In genomic region chr5:73826301-73826700, GRCh38 we compare ENCODE assay signal across 19 cellular contexts.
DNase-seq lines count a peak whose midpoint lies in the region; ATAC-seq, FAIRE-seq and TF ChIP-seq lines count a peak whose summit lies in the region.
"Had no signal": no experiment of that assay in that cellular context is flagged by ENCODE, and none has a peak within 500 bp of the region (broad histone marks: within the 10 kb centered on the region; RNA-seq: fewer than 3 reads in every experiment).

No MANE protein-coding gene starts in this region.

- no peaks in the 10 kb centered on the region for H4K20me1 ChIP-seq in H1 (replicated peaks in 1 of 2; ENCODE audit: control insufficient read depth in 1 of 2, insufficient read depth in 2 of 2, low read length in 2 of 2)

- H3K4ac ChIP-seq in H1 (replicated peaks; ENCODE audit: insufficient read length, low read depth, low read length) (no peak overlapping the region), mesenchymal stem cell (ENCODE audit: low read depth in 1 of 2, low read length in 2 of 2) (no peak overlapping the region)

- H3K9me3 ChIP-seq in breast epithelium (no peaks in the 10 kb centered on the region), H1 (ENCODE audit: insufficient read depth in 2 of 2, low read depth in 1 of 2, low read length in 1 of 2) (no peaks in the 10 kb centered on the region), mesenchymal stem cell (ENCODE audit: control insufficient read depth, low read length) (no peaks in the 10 kb centered on the region), vagina (no peaks in the 10 kb centered on the region)
- H3K9me3 ChIP-seq: SJCRH30 had no signal

- no peak overlapping the region for H4K91ac ChIP-seq in H1 (replicated peaks; ENCODE audit: insufficient read length, low read length)
- no peak overlapping the region for H4K91ac ChIP-seq in mesenchymal stem cell (ENCODE audit: low read length)

- H3K9ac ChIP-seq in H1 (replicated peaks in 1 of 4; ENCODE audit: extremely low read depth in 1 of 4, low read depth in 3 of 4, low read length in 3 of 4) (no peak overlapping the region), mesenchymal stem cell (ENCODE audit: low read length) (peak overlapping the region; percentile 56)

- no peak overlapping the region for H2BK20ac ChIP-seq in H1 (ENCODE audit: low read length)

- no peak for TF ChIP-seq RAD21 in H1 (IDR thresholded peaks at IDR 0.05 in 1 of 2, conservative IDR thresholded peaks at IDR 0.05 in 1 of 2; ENCODE audit: low read depth in 2 of 2, low read length in 2 of 2)

- no peaks in the 10 kb centered on the region for H3K9me3 Mint-ChIP-seq in MCF 10A (ENCODE audit: unreplicated experiment)
- H3K9me3 Mint-ChIP-seq: naive thymus-derived CD8-positive, alpha-beta T cell; stimulated activated memory B cell treated with anti-CD40 and anti-IgM and Interleukin-4, amounts not matched to agents 10 μg/mL and 1 μg/mL and 100 μg/mL, for 72 hours had no signal

- 0 out of 2 replicates have a peak overlapping the region, but pooled peaks have one; percentile 22 for H2AFZ ChIP-seq in H1 (ENCODE audit: low read length)
- no peak overlapping the region for H2AFZ ChIP-seq in mesenchymal stem cell (ENCODE audit: low read depth, low read length)

- H3K18ac ChIP-seq in H1 (ENCODE audit: extremely low read depth, low read length) (no peak overlapping the region), mesenchymal stem cell (ENCODE audit: low read depth in 1 of 2, low read length in 2 of 2) (no peak overlapping the region)

- H3K56ac ChIP-seq in H1 (replicated peaks; ENCODE audit: insufficient read length, low read depth, low read length), result no peak overlapping the region

- H3K4me1 Mint-ChIP-seq in MCF 10A (ENCODE audit: insufficient read depth, unreplicated experiment), result peaks cover 7% of the 10 kb centered on the region
- H3K4me1 Mint-ChIP-seq: activated CD8-positive, alpha-beta memory T cell treated with anti-CD3 and anti-CD28 coated beads, Interleukin-2, amount 10 ng/mL, durations not matched to agents 7 days and 5 days; naive thymus-derived CD8-positive, alpha-beta T cell; stimulated activated memory B cell treated with anti-CD40 and anti-IgM and Interleukin-4, amounts not matched to agents 10 μg/mL and 1 μg/mL and 100 μg/mL, for 72 hours had no signal

- no peak for TF ChIP-seq CTCF in breast epithelium (IDR thresholded peaks at IDR 0.05)
- no peak for TF ChIP-seq CTCF in MCF 10A (IDR thresholded peaks at IDR 0.05; ENCODE audit: unreplicated experiment)
- TF ChIP-seq CTCF in H1 (IDR thresholded peaks at IDR 0.05; ENCODE audit: control extremely low read depth in 1 of 3, insufficient read depth in 1 of 3, low read depth in 1 of 3, low read length in 3 of 3), result no peak
- no peak for TF ChIP-seq CTCF in vagina (IDR thresholded peaks at IDR 0.05)
- TF ChIP-seq CTCF in foreskin fibroblast (IDR thresholded peaks at IDR 0.05; ENCODE audit: low read depth, low read length), result no peak

- no peak overlapping the region for H3K14ac ChIP-seq in H1 (ENCODE audit: insufficient read length)
- no peak overlapping the region for H3K14ac ChIP-seq in mesenchymal stem cell (ENCODE audit: low read length in 2 of 2)

- H4K8ac ChIP-seq in H1 (ENCODE audit: extremely low read depth, insufficient read depth, low read length), result no peak overlapping the region
- H4K8ac ChIP-seq in mesenchymal stem cell (ENCODE audit: low read length), result no peak overlapping the region

- no peak overlapping the region for H3K4me2 ChIP-seq in H1 (ENCODE audit: insufficient read depth in 1 of 2, low read depth in 2 of 2, low read length in 2 of 2)
- H3K4me2 ChIP-seq in mesenchymal stem cell (ENCODE audit: low read length, poor library complexity, severe bottlenecking), result no peak overlapping the region

- no peak overlapping the region for H3K4me3 Mint-ChIP-seq in MCF 10A (ENCODE audit: unreplicated experiment)
- H3K4me3 Mint-ChIP-seq: activated CD8-positive, alpha-beta memory T cell treated with anti-CD3 and anti-CD28 coated beads, Interleukin-2, amount 10 ng/mL, durations not matched to agents 7 days and 5 days; CD14-positive monocyte; naive thymus-derived CD8-positive, alpha-beta T cell; stimulated activated memory B cell treated with anti-CD40 and anti-IgM and Interleukin-4, amounts not matched to agents 10 μg/mL and 1 μg/mL and 100 μg/mL, for 72 hours had no signal

- H4K5ac ChIP-seq in H1 (ENCODE audit: insufficient read length, low read depth, low read length), result no peak overlapping the region

- H3K36me3 ChIP-seq in breast epithelium (no peaks in the 10 kb centered on the region), H1 (ENCODE audit: control insufficient read depth in 2 of 4, insufficient read depth in 4 of 4, low read length in 3 of 4) (no peaks in the 10 kb centered on the region), mesenchymal stem cell (ENCODE audit: control insufficient read depth in 1 of 2, insufficient read depth in 2 of 2, low read depth in 1 of 2, low read length in 2 of 2) (peaks cover 0 to 8% of the 10 kb centered on the region in 2 experiments), vagina (no peaks in the 10 kb centered on the region)
- H3K36me3 ChIP-seq: SJCRH30 had no signal

- no peak for DNase-seq in breast epithelium (ENCODE audit: low spot score in 2 of 2)
- DNase-seq in MCF 10A (ENCODE audit: unreplicated experiment), result no peak
- DNase-seq in H1 (ENCODE audit: low read depth in 1 of 2, low spot score in 2 of 2), result no peak
- no peak for DNase-seq in mesenchymal stem cell
- no peak for DNase-seq in vagina (ENCODE audit: extremely low spot score in 2 of 2)
- DNase-seq in foreskin fibroblast, result no peak
- DNase-seq in stimulated activated CD4-positive, alpha-beta T cell treated with anti-CD3 and anti-CD28 coated beads, Interleukin-4, amount 100 ng/mL, for 4 hours, result no peak
- DNase-seq: activated CD8-positive, alpha-beta memory T cell treated with anti-CD3 and anti-CD28 coated beads, Interleukin-2, amount 10 ng/mL, durations not matched to agents 7 days and 5 days; amygdala; naive thymus-derived CD8-positive, alpha-beta T cell; NCI-H526 treated with DMSO at 0.1 percent for 48 hours had no signal

- no peak for TF ChIP-seq EP300 in H1 (IDR thresholded peaks at IDR 0.05; ENCODE audit: borderline replicate concordance in 1 of 2, low read depth in 2 of 2, low read length in 2 of 2)

- H3K27ac ChIP-seq in breast epithelium (peak overlapping the region; percentile 78 to 90), H1 (ENCODE audit: low read depth, low read length) (no peak overlapping the region), mesenchymal stem cell (ENCODE audit: low read length, poor library complexity, severe bottlenecking) (peak overlapping the region; percentile 92), vagina (peak overlapping the region; percentile 82)
- H3K27ac ChIP-seq: SJCRH30 had no signal

- intact Hi-C loops in breast epithelium (cut with DNase I; ENCODE audit: low total_unique reads) (loop anchor here (2.0 kb wide), 1 partner anchor 70 kb away; no protein-coding TSS in a partner anchor), MCF 10A (cut with micrococcal nuclease) (loop anchor here (2.0 kb wide), 1 partner anchor 22 kb away; no protein-coding TSS in a partner anchor), vagina (cut with DNase I) (no loop called here)

- H3K4me3 ChIP-seq in breast epithelium (no peak overlapping the region), H1 (ENCODE audit: extremely low read depth in 1 of 4, insufficient read depth in 2 of 4, low read depth in 3 of 4, low read length in 4 of 4) (no peak overlapping the region), mesenchymal stem cell (ENCODE audit: insufficient read depth in 1 of 2, low read depth in 1 of 2, low read length in 2 of 2) (no peak overlapping the region), vagina (no peak overlapping the region), foreskin fibroblast (ENCODE audit: low read depth in 1 of 2, low read length in 2 of 2) (no peak overlapping the region)
- H3K4me3 ChIP-seq: SJCRH30 had no signal

- H3K23ac ChIP-seq in H1 (ENCODE audit: insufficient read length), result no peak overlapping the region
- no peak overlapping the region for H3K23ac ChIP-seq in mesenchymal stem cell (ENCODE audit: low read length in 2 of 2)

- no peak overlapping the region for H2BK120ac ChIP-seq in H1 (replicated peaks; ENCODE audit: low read depth, low read length)
- H2BK120ac ChIP-seq in mesenchymal stem cell (ENCODE audit: low read depth, low read length), result no peak overlapping the region

- no peaks in the 10 kb centered on the region for H3K27me3 ChIP-seq in breast epithelium
- H3K27me3 ChIP-seq in H1 (replicated peaks in 1 of 4; ENCODE audit: control insufficient read depth in 3 of 4, extremely low read depth in 1 of 4, insufficient read depth in 3 of 4, low read length in 3 of 4), result no peaks in the 10 kb centered on the region
- H3K27me3 ChIP-seq in mesenchymal stem cell (ENCODE audit: control insufficient read depth in 1 of 2, insufficient read depth in 1 of 2, low read length in 2 of 2), result no peaks in the 10 kb centered on the region
- H3K27me3 ChIP-seq in vagina, result no peaks in the 10 kb centered on the region
- H3K27me3 ChIP-seq: SJCRH30 had no signal

- no peaks in the 10 kb centered on the region for H3K79me2 ChIP-seq in H1 (ENCODE audit: control insufficient read depth in 1 of 2, insufficient read depth in 2 of 2, low read length in 2 of 2)

- H3K4me1 ChIP-seq in breast epithelium (peaks cover 0 to 12% of the 10 kb centered on the region in 2 donors), H1 (replicated peaks in 1 of 4; ENCODE audit: control insufficient read depth in 3 of 4, insufficient read depth in 4 of 4, low read length in 3 of 4) (no peaks in the 10 kb centered on the region), mesenchymal stem cell (ENCODE audit: control insufficient read depth, insufficient read depth, low read depth, low read length) (peaks cover 18% of the 10 kb centered on the region), vagina (peaks cover 65% of the 10 kb centered on the region)
- H3K4me1 ChIP-seq: SJCRH30 had no signal

- no peaks in the 10 kb centered on the region for H3K27me3 Mint-ChIP-seq in MCF 10A (ENCODE audit: insufficient read depth, unreplicated experiment)

- TF ChIP-seq POLR2A in breast epithelium (IDR thresholded peaks at IDR 0.05) (no peak), H1 (IDR thresholded peaks at IDR 0.05; ENCODE audit: control extremely low read depth in 1 of 2, low read depth in 2 of 2, low read length in 2 of 2) (no peak), vagina (IDR thresholded peaks at IDR 0.05) (no peak)

- H2AK5ac ChIP-seq in H1 (ENCODE audit: low read depth, low read length) (no peak overlapping the region), mesenchymal stem cell (ENCODE audit: low read length, severe bottlenecking) (peak overlapping the region; percentile 11)

- no TSS peak for BruUV-seq in MCF 10A (replicated peaks; lab: Mats Ljungman, UMichigan)

- H2BK12ac ChIP-seq in H1 (ENCODE audit: low read depth, low read length), result no peak overlapping the region
- no peak overlapping the region for H2BK12ac ChIP-seq in mesenchymal stem cell (ENCODE audit: low read length in 2 of 2)

- CTCF ChIA-PET in MCF 10A (lab: Yijun Ruan, JAX), result interaction anchor here (0.6 to 1.5 kb wide), 3 partner anchors 33 to 547 kb away, joined by 3 to 4 read pairs (median 3); no protein-coding TSS in a partner anchor
- CTCF ChIA-PET in H1 (lab: Charles Lee; ENCODE audit: partially characterized antibody), result no interaction called here

- H2BK5ac ChIP-seq in H1 (ENCODE audit: low read depth, low read length) (no peak overlapping the region), mesenchymal stem cell (ENCODE audit: low read depth, low read length, poor library complexity, severe bottlenecking) (no peak overlapping the region)

- peaks cover 4% of the 10 kb centered on the region for H3K36me3 Mint-ChIP-seq in MCF 10A (ENCODE audit: insufficient read depth, unreplicated experiment)
- H3K36me3 Mint-ChIP-seq: activated CD8-positive, alpha-beta memory T cell treated with anti-CD3 and anti-CD28 coated beads, Interleukin-2, amount 10 ng/mL, durations not matched to agents 7 days and 5 days; CD14-positive monocyte; naive thymus-derived CD8-positive, alpha-beta T cell; stimulated activated memory B cell treated with anti-CD40 and anti-IgM and Interleukin-4, amounts not matched to agents 10 μg/mL and 1 μg/mL and 100 μg/mL, for 72 hours had no signal

- ATAC-seq in GM18867 (IDR thresholded peaks at IDR 0.05; ENCODE audit: unreplicated experiment), result no peak
- ATAC-seq: activated CD8-positive, alpha-beta memory T cell treated with anti-CD3 and anti-CD28 coated beads, Interleukin-2, amount 10 ng/mL, durations not matched to agents 7 days and 5 days; naive thymus-derived CD8-positive, alpha-beta T cell had no signal

- H3K27ac Mint-ChIP-seq in MCF 10A (ENCODE audit: low read depth, unreplicated experiment), result no peak overlapping the region
- H3K27ac Mint-ChIP-seq: activated CD8-positive, alpha-beta memory T cell treated with anti-CD3 and anti-CD28 coated beads, Interleukin-2, amount 10 ng/mL, durations not matched to agents 7 days and 5 days; CD14-positive monocyte; naive thymus-derived CD8-positive, alpha-beta T cell; stimulated activated memory B cell treated with anti-CD40 and anti-IgM and Interleukin-4, amounts not matched to agents 10 μg/mL and 1 μg/mL and 100 μg/mL, for 72 hours had no signal

- H3K79me1 ChIP-seq in H1 (ENCODE audit: low read depth, low read length) (no peaks in the 10 kb centered on the region), mesenchymal stem cell (replicated peaks; ENCODE audit: low read length, poor library complexity, severe bottlenecking) (no peaks in the 10 kb centered on the region)

- H3K23me2 ChIP-seq in H1 (ENCODE audit: low read depth, low read length), result no peaks in the 10 kb centered on the region; the same call in 1 of the 2 replicates

- POLR2A ChIA-PET in MCF 10A (lab: Yijun Ruan, JAX), result interaction anchor here (0.7 to 2.7 kb wide), 9 partner anchors 8 to 35 kb away, joined by 3 to 107 read pairs (median 3); no protein-coding TSS in a partner anchor
- POLR2A ChIA-PET in H1 (lab: Charles Lee; ENCODE audit: partially characterized antibody), result no interaction called here

- H2BK15ac ChIP-seq in H1 (ENCODE audit: low read length), result no peak overlapping the region
- H2BK15ac ChIP-seq in mesenchymal stem cell (ENCODE audit: low read depth, poor library complexity, severe bottlenecking), result no peak overlapping the region

- FAIRE-seq in H1 (lab: Jason Lieb, UNC), result no peak
- FAIRE-seq: A204.1, colon, endometrium, H54 had no signal

- WGBS in H1 (ENCODE audit: extremely low coverage in 1 of 2, insufficient coverage in 1 of 2, insufficient read length in 1 of 2, insufficient replicate concordance in 2 of 2, low coverage in 1 of 2, low lambda C conversion rate in 2 of 2, missing lambda C conversion rate in 1 of 2), 2 experiments, result 84% methylated on average over 5 of the region's 5 CpGs; no CpG with 5 or more reads in 1 of the 2 experiments
- WGBS in mesenchymal stem cell, result 82% methylated on average over 3 of the region's 5 CpGs
